Comparison of ENCODE assay signal across 20 cellular contexts in the genomic region with DNA sequence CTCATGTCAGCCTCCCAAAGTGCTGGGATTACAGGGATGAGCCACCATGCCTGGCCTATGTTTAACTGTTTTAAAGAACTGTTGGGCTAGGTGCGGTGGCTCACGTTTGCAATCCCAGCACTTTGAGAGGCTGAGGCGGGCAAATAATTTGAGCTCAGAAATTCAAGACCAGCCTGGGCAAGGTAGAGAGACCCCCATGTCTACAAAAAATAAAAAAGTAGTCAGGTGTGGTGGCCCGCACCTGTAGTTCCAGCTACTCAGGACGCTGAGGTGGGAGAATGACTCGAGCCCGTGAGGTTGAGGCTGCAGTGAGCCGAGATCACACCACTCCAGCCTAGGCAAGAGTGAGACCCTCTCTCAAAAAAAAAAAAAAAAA. TPM values are rescaled to one million over a fixed set of nuclear protein-coding genes. Genes with fewer than 3 reads are reported as not detected.
DNase-seq lines count a peak whose midpoint lies in the region; ATAC-seq and TF ChIP-seq lines count a peak whose summit lies in the region.
"Had no signal": no experiment of that assay in that cellular context is flagged by ENCODE, and none has a peak within 500 bp of the region (broad histone marks: within the 10 kb centered on the region; RNA-seq: fewer than 3 reads in every experiment).

No MANE protein-coding gene starts in this region.

- H3K4me3 ChIP-seq in CD4-positive, alpha-beta memory T cell (ENCODE audit: low read length in 2 of 2), result no peak overlapping the region
- peak overlapping the region; percentile 8 for H3K4me3 ChIP-seq in naive thymus-derived CD4-positive, alpha-beta T cell (ENCODE audit: low read length)
- H3K4me3 ChIP-seq in GM23248, result no peak overlapping the region
- H3K4me3 ChIP-seq: heart right ventricle, tibial artery had no signal

- peaks cover 6% of the 10 kb centered on the region; the same call in 1 of the 2 replicates for H3F3A ChIP-seq in GM23248 (ENCODE audit: insufficient read depth)

- no peak overlapping the region for H3K4me2 ChIP-seq in GM23248 (ENCODE audit: unreplicated experiment)

- no peaks in the 10 kb centered on the region for H3K9me3 Mint-ChIP-seq in CD4-positive, alpha-beta memory T cell
- no peaks in the 10 kb centered on the region for H3K9me3 Mint-ChIP-seq in naive thymus-derived CD4-positive, alpha-beta T cell
- no peaks in the 10 kb centered on the region for H3K9me3 Mint-ChIP-seq in type B pancreatic cell

- CTCF ChIA-PET in CD4-positive, alpha-beta memory T cell (lab: Charles Lee; ENCODE audit: partially characterized antibody), result interaction anchor here (0.8 to 7.0 kb wide), 6 partner anchors 9 to 98 kb away, joined by 3 to 95 read pairs (median 4); a partner anchor contains a TSS
- CTCF ChIA-PET in naive thymus-derived CD4-positive, alpha-beta T cell (lab: Charles Lee), result interaction anchor here (2.8 kb wide), 1 partner anchor 13 kb away, joined by 17 read pairs; no protein-coding TSS in a partner anchor

- WGBS in GM23248 (ENCODE audit: low coverage in 1 of 2, low lambda C conversion rate in 2 of 2, missing lambda C conversion rate in 2 of 2), 2 experiments, result 64 to 78% methylated on average over 7 to 8 of the region's 8 CpGs

- H3K27ac Mint-ChIP-seq in CD4-positive, alpha-beta memory T cell, result peak overlapping the region; percentile 87 to 94 (median 93)
- H3K27ac Mint-ChIP-seq in T-helper 17 cell (peak overlapping the region; percentile 96), type B pancreatic cell (no peak overlapping the region)
- H3K27ac Mint-ChIP-seq in naive thymus-derived CD4-positive, alpha-beta T cell, result peak overlapping the region; percentile 79 to 97 (median 94)

- ATAC-seq in GM19351 (IDR thresholded peaks at IDR 0.05; ENCODE audit: unreplicated experiment) (peak; percentile 3), T-helper 17 cell (no peak), HG02885 (IDR thresholded peaks at IDR 0.05; ENCODE audit: poor library complexity, unreplicated experiment) (no peak)
- no peak for ATAC-seq in naive thymus-derived CD4-positive, alpha-beta T cell
- ATAC-seq: HCT116, heart right ventricle, right cardiac atrium had no signal

- POLR2A ChIA-PET in CD4-positive, alpha-beta memory T cell (lab: Charles Lee; ENCODE audit: partially characterized antibody), result interaction anchor here (0.9 to 41.1 kb wide), 8 partner anchors 11 to 97 kb away, joined by 3 to 1162 read pairs (median 12); a partner anchor contains a TSS
- POLR2A ChIA-PET in naive thymus-derived CD4-positive, alpha-beta T cell (lab: Charles Lee), result interaction anchor here (0.6 to 12.3 kb wide), 8 partner anchors 9 to 228 kb away, joined by 3 to 374 read pairs (median 4); a partner anchor contains a TSS

- no peak for DNase-seq in CD4-positive, alpha-beta memory T cell
- no peak for DNase-seq in T-helper 17 cell
- no peak for DNase-seq in naive thymus-derived CD4-positive, alpha-beta T cell
- no peak for DNase-seq in GM23248
- no peak for DNase-seq in type B pancreatic cell (ENCODE audit: extremely low spot score, unreplicated experiment)
- DNase-seq in SW 1271 (lab: John Stamatoyannopoulos, UW), result no peak
- DNase-seq: activated CD4-positive, CD25-positive, alpha-beta regulatory T cell treated with anti-CD3 and anti-CD28 coated beads, Interleukin-2, amount 50 U/mL, for 72 hours; activated effector memory CD4-positive, alpha-beta T cell treated with Interleukin-2 at 50 U/mL for 16 hours; brain microvascular endothelial cell; heart right ventricle; kidney; mesendoderm; NCI-H2081 treated with DMSO at 0.1 percent for 48 hours; NCI-H69; right cardiac atrium; RPMI8226; tibial artery had no signal

- no peaks in the 10 kb centered on the region for H4K20me1 ChIP-seq in GM23248 (ENCODE audit: insufficient read depth)

- peaks cover 28 to 68% (median 42%) of the 10 kb centered on the region in 4 donors for H3K4me1 Mint-ChIP-seq in CD4-positive, alpha-beta memory T cell
- H3K4me1 Mint-ChIP-seq in T-helper 17 cell (peaks cover 38% of the 10 kb centered on the region), type B pancreatic cell (ENCODE audit: unreplicated experiment) (no peaks in the 10 kb centered on the region)
- peaks cover 41 to 81% (median 58%) of the 10 kb centered on the region in 7 donors for H3K4me1 Mint-ChIP-seq in naive thymus-derived CD4-positive, alpha-beta T cell

- H3K4me3 Mint-ChIP-seq in CD4-positive, alpha-beta memory T cell, result peak overlapping the region in 3 of 8 donors; percentile 28 to 99 (median 71)
- H3K4me3 Mint-ChIP-seq in T-helper 17 cell (peak overlapping the region; percentile 52), type B pancreatic cell (no peak overlapping the region)
- H3K4me3 Mint-ChIP-seq in naive thymus-derived CD4-positive, alpha-beta T cell, result peak overlapping the region in 4 of 10 donors; percentile 53 to 83 (median 58)

- no peaks in the 10 kb centered on the region for H3K27me3 ChIP-seq in CD4-positive, alpha-beta memory T cell (ENCODE audit: insufficient read depth, low read length)
- H3K27me3 ChIP-seq in naive thymus-derived CD4-positive, alpha-beta T cell (ENCODE audit: control insufficient read depth in 2 of 2, insufficient read depth in 2 of 2, low read length in 2 of 2), result no peaks in the 10 kb centered on the region
- peaks cover 31% of the 10 kb centered on the region for H3K27me3 ChIP-seq in GM23248 (replicated peaks; ENCODE audit: insufficient read depth)

- H3K36me3 ChIP-seq in CD4-positive, alpha-beta memory T cell (ENCODE audit: insufficient read depth, low read length), result no peaks in the 10 kb centered on the region
- peaks cover 2 to 12% (median 5%) of the 10 kb centered on the region in 3 experiments for H3K36me3 ChIP-seq in naive thymus-derived CD4-positive, alpha-beta T cell (ENCODE audit: control insufficient read depth in 2 of 3, insufficient read depth in 3 of 3, low read length in 3 of 3)
- no peaks in the 10 kb centered on the region for H3K36me3 ChIP-seq in GM23248 (ENCODE audit: low read depth)
- H3K36me3 ChIP-seq: brain microvascular endothelial cell, tibial artery had no signal

- no peaks in the 10 kb centered on the region for H3K9me2 ChIP-seq in GM23248 (ENCODE audit: insufficient read depth)

- peaks cover 13 to 28% of the 10 kb centered on the region in 2 donors for H3K36me3 Mint-ChIP-seq in CD4-positive, alpha-beta memory T cell
- H3K36me3 Mint-ChIP-seq in T-helper 17 cell (ENCODE audit: low read depth), result no peaks in the 10 kb centered on the region
- peaks cover 0 to 32% (median 11%) of the 10 kb centered on the region in 5 donors for H3K36me3 Mint-ChIP-seq in naive thymus-derived CD4-positive, alpha-beta T cell
- no peaks in the 10 kb centered on the region for H3K36me3 Mint-ChIP-seq in type B pancreatic cell

- no peaks in the 10 kb centered on the region for H3K27me3 Mint-ChIP-seq in CD4-positive, alpha-beta memory T cell
- H3K27me3 Mint-ChIP-seq in T-helper 17 cell (no peaks in the 10 kb centered on the region), type B pancreatic cell (no peaks in the 10 kb centered on the region)
- H3K27me3 Mint-ChIP-seq in naive thymus-derived CD4-positive, alpha-beta T cell, result no peaks in the 10 kb centered on the region

- H3K9ac ChIP-seq in GM23248, result no peak overlapping the region

- peaks cover 56% of the 10 kb centered on the region for H3K4me1 ChIP-seq in CD4-positive, alpha-beta memory T cell (ENCODE audit: insufficient read depth, low read length)
- H3K4me1 ChIP-seq in naive thymus-derived CD4-positive, alpha-beta T cell (ENCODE audit: control insufficient read depth in 2 of 2, insufficient read depth in 2 of 2, low read length in 2 of 2), result peaks cover 42 to 56% of the 10 kb centered on the region in 2 donors
- no peaks in the 10 kb centered on the region for H3K4me1 ChIP-seq in GM23248 (ENCODE audit: insufficient read depth)
- H3K4me1 ChIP-seq: tibial artery had no signal

- TF ChIP-seq CTCF in type B pancreatic cell (conservative IDR thresholded peaks at IDR 0.05), result no peak

- peak overlapping the region; percentile 89 for H3K27ac ChIP-seq in CD4-positive, alpha-beta memory T cell (ENCODE audit: low read depth, low read length)
- H3K27ac ChIP-seq in naive thymus-derived CD4-positive, alpha-beta T cell (ENCODE audit: low read depth, low read length), result peak overlapping the region; percentile 84
- no peak overlapping the region for H3K27ac ChIP-seq in GM23248
- H3K27ac ChIP-seq: brain microvascular endothelial cell, tibial artery had no signal

- intact Hi-C loops in CD4-positive, alpha-beta memory T cell (cut with micrococcal nuclease), result loop anchor here (10.0 kb wide), 1 partner anchor 54 kb away; a partner anchor contains a TSS
- intact Hi-C loops in naive thymus-derived CD4-positive, alpha-beta T cell (cut with micrococcal nuclease), result no loop called here

- no peak overlapping the region for H2AFZ ChIP-seq in GM23248

- no peaks in the 10 kb centered on the region for H3K79me2 ChIP-seq in GM23248 (ENCODE audit: insufficient read depth)

- in situ Hi-C loops in GM23248 (cut with MboI), result no loop called here

- no peaks in the 10 kb centered on the region for H3K9me3 ChIP-seq in CD4-positive, alpha-beta memory T cell (ENCODE audit: control insufficient read depth in 1 of 2, low read length in 2 of 2)
- H3K9me3 ChIP-seq in T-helper 17 cell (ENCODE audit: control insufficient read depth, low read length, poor library complexity, severe bottlenecking) (no peaks in the 10 kb centered on the region), GM23248 (ENCODE audit: low read depth) (no peaks in the 10 kb centered on the region)
- H3K9me3 ChIP-seq in naive thymus-derived CD4-positive, alpha-beta T cell (ENCODE audit: control insufficient read depth in 2 of 3, low read length in 3 of 3), result no peaks in the 10 kb centered on the region
- H3K9me3 ChIP-seq: heart right ventricle, tibial artery had no signal

RNA-seq across cellular contexts. Expression of a gene that starts 1.9 kb away (rescaled TPM):
- total RNA-seq in CD4-positive, alpha-beta memory T cell, result 100 to 1,000 TPM; 648 to 657 TPM
- 100 to 1,000 TPM; 110 to 159 TPM for polyA plus RNA-seq in CD4-positive, alpha-beta memory T cell
- total RNA-seq in T-helper 17 cell (100 to 1,000 TPM; 322 to 338 TPM), type B pancreatic cell (ENCODE audit: low replicate concordance) (0.33 and 0.48 TPM in 2 replicates)
- total RNA-seq in naive thymus-derived CD4-positive, alpha-beta T cell, result 100 to 1,000 TPM; 258 to 629 (median 436) TPM
- polyA plus RNA-seq in naive thymus-derived CD4-positive, alpha-beta T cell, result 100 to 1,000 TPM; 110 to 135 TPM
- total RNA-seq in GM23248 (2014; rRNA removed; shearing (Covaris generic)), result 0.65 TPM in 1 of 2 replicates, not detected in the other
- polyA plus RNA-seq in GM23248 (2016; fragmentation: Nextera tagmentation; extraction: Ambion mirVana), result 0.27 TPM in 1 of 2 replicates, not detected in the other

RNA-seq across cellular contexts. Expression of a gene that starts 24.9 kb away (rescaled TPM):
- total RNA-seq in CD4-positive, alpha-beta memory T cell, result 10 to 100 TPM; 42.0 to 44.4 TPM
- 10 to 100 TPM; 56.4 to 65.9 TPM for polyA plus RNA-seq in CD4-positive, alpha-beta memory T cell
- 10 to 100 TPM; 18.3 to 21.4 TPM for total RNA-seq in T-helper 17 cell
- 10 to 100 TPM; 20.9 to 69.6 (median 47.1) TPM for total RNA-seq in naive thymus-derived CD4-positive, alpha-beta T cell
- 10 to 100 TPM; 61.2 to 83.9 TPM for polyA plus RNA-seq in naive thymus-derived CD4-positive, alpha-beta T cell
- 6.2 and 6.4 TPM in 2 replicates for total RNA-seq in GM23248 (2014; rRNA removed; shearing (Covaris generic))
- polyA plus RNA-seq in GM23248 (2016; fragmentation: Nextera tagmentation; extraction: Ambion mirVana), result 26.9 and 27.5 TPM in 2 replicates
- total RNA-seq in type B pancreatic cell (ENCODE audit: low replicate concordance), result 58.6 and 84.8 TPM in 2 replicates

RNA-seq across cellular contexts. Expression of a gene that starts 40.8 kb away (rescaled TPM):
- total RNA-seq in CD4-positive, alpha-beta memory T cell, result 10 to 100 TPM; 15.0 to 18.0 TPM
- 100 to 1,000 TPM in 1 of 2 donors, 10 to 100 TPM in 1; 87.0 to 115 TPM for polyA plus RNA-seq in CD4-positive, alpha-beta memory T cell
- 10 to 100 TPM; 17.4 to 19.2 TPM for total RNA-seq in T-helper 17 cell
- 10 to 100 TPM; 11.6 to 74.1 (median 13.8) TPM for total RNA-seq in naive thymus-derived CD4-positive, alpha-beta T cell
- polyA plus RNA-seq in naive thymus-derived CD4-positive, alpha-beta T cell, result 10 to 100 TPM; 75.0 to 81.1 TPM
- 20.2 and 24.3 TPM in 2 replicates for total RNA-seq in GM23248 (2014; rRNA removed; shearing (Covaris generic))
- 45.7 and 47.3 TPM in 2 replicates for polyA plus RNA-seq in GM23248 (2016; fragmentation: Nextera tagmentation; extraction: Ambion mirVana)
- 41.8 and 62.1 TPM in 2 replicates for total RNA-seq in type B pancreatic cell (ENCODE audit: low replicate concordance)

RNA-seq across cellular contexts. Expression of a gene that starts 55.7 kb away (rescaled TPM):
- 1 to 10 TPM; 5.8 to 6.1 TPM for total RNA-seq in CD4-positive, alpha-beta memory T cell
- 1 to 10 TPM in 1 of 2 donors, under 1 TPM in 1; 0.69 to 1.7 TPM for polyA plus RNA-seq in CD4-positive, alpha-beta memory T cell
- total RNA-seq in T-helper 17 cell (1 to 10 TPM; 5.1 to 5.3 TPM), type B pancreatic cell (ENCODE audit: low replicate concordance) (58.7 and 59.6 TPM in 2 replicates)
- total RNA-seq in naive thymus-derived CD4-positive, alpha-beta T cell, result 1 to 10 TPM; 6.0 to 8.5 (median 7.3) TPM
- polyA plus RNA-seq in naive thymus-derived CD4-positive, alpha-beta T cell, result 1 to 10 TPM; 1.6 to 2.4 TPM
- 35.3 and 38.4 TPM in 2 replicates for total RNA-seq in GM23248 (2014; rRNA removed; shearing (Covaris generic))
- 5.0 and 5.7 TPM in 2 replicates for polyA plus RNA-seq in GM23248 (2016; fragmentation: Nextera tagmentation; extraction: Ambion mirVana)

Comparison
In these comparisons a context has a peak if more than half of its experiments do, and no peak if none do; other contexts are left out.
1. RNA of a gene that starts 1.9 kb away (total RNA-seq): 648 to 657 TPM in CD4-positive, alpha-beta memory T cell, 258 to 629 TPM in naive thymus-derived CD4-positive, alpha-beta T cell and 322 to 338 TPM in T-helper 17 cell; 0.65 TPM in GM23248 and 0.33 to 0.48 TPM in type B pancreatic cell; every median in the first group is over 100 times any median in the second.